In genomic region chr6:159790947-159791598, GRCh38 we compare ENCODE assay signal across 8 cellular contexts. TPM values are rescaled to one million over a fixed set of nuclear protein-coding genes. Genes with fewer than 3 reads are reported as not detected.
DNase-seq lines count a peak whose midpoint lies in the region; ATAC-seq and TF ChIP-seq lines count a peak whose summit lies in the region.

No MANE protein-coding gene starts in this region.

- intact Hi-C loops in mucosa of descending colon (cut with DNase I, micrococcal nuclease) = no loop called here

- peaks cover 4% of the 10 kb centered on the region for H3K36me3 ChIP-seq in mucosa of descending colon (ENCODE audit: low read depth)

- H3K4me1 Mint-ChIP-seq in central memory CD8-positive, alpha-beta T cell = peaks cover 57% of the 10 kb centered on the region

- TF ChIP-seq CTCF in mucosa of descending colon (IDR thresholded peaks at IDR 0.05) = no peak

- peaks cover 33% of the 10 kb centered on the region for H3K4me1 ChIP-seq in mucosa of descending colon (ENCODE audit: low read depth)

- H3K9me3 ChIP-seq in mucosa of descending colon = no peaks in the 10 kb centered on the region

- H3K4me3 Mint-ChIP-seq in central memory CD8-positive, alpha-beta T cell = peak overlapping the region; percentile 95

- peak; percentile 49 for DNase-seq in DMS 273 (lab: John Stamatoyannopoulos, UW; ENCODE audit: unreplicated experiment)
- DNase-seq in DMS 273 treated with DMSO at 0.1 percent for 48 hours (lab: John Stamatoyannopoulos, UW) = no peak
- peak; percentile 56 to 66 for DNase-seq in NOMO-1 (lab: John Stamatoyannopoulos, UW; ENCODE audit: unreplicated experiment in 2 of 2)
- DNase-seq in central memory CD8-positive, alpha-beta T cell (ENCODE audit: low spot score in 2 of 2) = no peak
- peak in 2 of 3 donors; percentile 42 to 58 for DNase-seq in mucosa of descending colon
- DNase-seq in NCI-H2029 (lab: John Stamatoyannopoulos, UW) = no peak
- DNase-seq in A172 (ENCODE audit: low spot score) = no peak
- no peak for DNase-seq in NCI-H510A treated with DMSO at 0.1 percent for 48 hours (lab: John Stamatoyannopoulos, UW)

- no peak for ATAC-seq in central memory CD8-positive, alpha-beta T cell (replicated peaks; ENCODE audit: extremely low read depth, poor library complexity, severe bottlenecking)
- no peak for ATAC-seq in mucosa of descending colon

- H3K36me3 Mint-ChIP-seq in central memory CD8-positive, alpha-beta T cell (ENCODE audit: insufficient read depth) = peaks cover 61% of the 10 kb centered on the region

- no peaks in the 10 kb centered on the region for H3K9me3 Mint-ChIP-seq in central memory CD8-positive, alpha-beta T cell

- peak overlapping the region; percentile 99 for H3K4me3 ChIP-seq in mucosa of descending colon

- H3K27me3 Mint-ChIP-seq in central memory CD8-positive, alpha-beta T cell = no peaks in the 10 kb centered on the region

- peak overlapping the region; percentile 94 for H3K27ac Mint-ChIP-seq in central memory CD8-positive, alpha-beta T cell (ENCODE audit: low read depth)

RNA-seq across cellular contexts. Expression of gene MRPL18, which starts 0.8 kb away (rescaled TPM):
- total RNA-seq in mucosa of descending colon = 10 to 100 TPM; 51.1 to 65.5 (median 62.0) TPM
- 182 and 204 TPM in 2 replicates for total RNA-seq in A172 (2014; rRNA removed; shearing (Covaris generic))

RNA-seq across cellular contexts. Expression of gene TCP1, which starts 1.7 kb away (rescaled TPM):
- 100 to 1,000 TPM; 139 to 205 (median 170) TPM for total RNA-seq in mucosa of descending colon
- 396 and 430 TPM in 2 replicates for total RNA-seq in A172 (2014; rRNA removed; shearing (Covaris generic))

RNA-seq across cellular contexts. Expression of gene PNLDC1, which starts 9.0 kb away (rescaled TPM):
- total RNA-seq in mucosa of descending colon = 1 to 10 TPM in 1 of 3 donors, not detected in 2; 1.3 TPM
- total RNA-seq in A172 (2014; rRNA removed; shearing (Covaris generic)) = not detected in 2 replicates

RNA-seq across cellular contexts. Expression of gene ACAT2, which starts 29.2 kb away (rescaled TPM):
- 10 to 100 TPM; 31.3 to 94.1 (median 71.1) TPM for total RNA-seq in mucosa of descending colon
- total RNA-seq in A172 (2014; rRNA removed; shearing (Covaris generic)) = 45.3 and 46.1 TPM in 2 replicates

Comparison
In these comparisons a context has a peak if more than half of its experiments do, and no peak if none do; other contexts are left out.
1. DNase-seq: peak in DMS 273 (single experiment), NOMO-1 (2 of 2) and mucosa of descending colon (2 of 3); none in DMS 273 treated with DMSO at 0.1 percent for 48 hours (single experiment), central memory CD8-positive, alpha-beta T cell (0 of 2), NCI-H2029 (single experiment), A172 (single experiment) and NCI-H510A treated with DMSO at 0.1 percent for 48 hours (single experiment).